In the genomic region with DNA sequence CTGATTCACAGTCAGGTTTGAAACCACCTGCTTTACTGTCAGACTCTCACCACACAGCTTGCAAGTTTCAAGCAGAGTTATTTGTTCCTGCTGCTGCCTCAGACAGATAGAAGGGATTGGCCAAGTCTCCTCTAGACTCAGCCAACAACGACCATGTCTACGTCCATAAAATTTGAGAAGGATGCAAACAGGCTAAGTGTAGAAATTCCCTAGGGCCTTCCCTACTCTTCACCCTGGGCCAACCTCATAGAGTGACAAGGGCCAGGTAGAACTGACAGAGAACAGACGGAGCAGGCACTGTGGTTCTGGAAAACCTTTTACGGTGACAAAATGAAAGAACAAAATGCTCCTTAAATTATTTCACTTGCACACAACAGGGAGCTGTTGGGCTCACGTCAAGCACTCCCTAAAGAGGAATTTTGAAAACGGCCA, we compare ENCODE assay signal across 10 cellular contexts.
"Had no signal": no experiment of that assay in that cellular context is flagged by ENCODE, and none has a peak within 500 bp of the region (broad histone marks: within the 10 kb centered on the region; RNA-seq: fewer than 3 reads in every experiment).

No MANE protein-coding gene starts in this region.

- ATAC-seq: activated CD4-positive, CD25-positive, alpha-beta regulatory T cell treated with anti-CD3 and anti-CD28 coated beads, Interleukin-2, amount 50 U/mL, for 24 hours; activated CD8-positive, alpha-beta memory T cell treated with anti-CD3 and anti-CD28 coated beads, Interleukin-2, amount 10 ng/mL, durations not matched to agents 7 days and 5 days; activated T-cell treated with anti-CD3 and anti-CD28 coated beads, Interleukin-2, amount 50 U/mL, for 4 hours; foreskin keratinocyte had no signal

- H3K4me3 ChIP-seq: ovary had no signal

- H3K27ac ChIP-seq: foreskin keratinocyte, ovary had no signal

- H3K4me3 Mint-ChIP-seq: activated CD8-positive, alpha-beta memory T cell treated with anti-CD3 and anti-CD28 coated beads, Interleukin-2, amount 10 ng/mL, durations not matched to agents 7 days and 5 days; activated naive CD8-positive, alpha-beta T cell treated with anti-CD3 and anti-CD28 coated beads for 36 hours; activated T-cell treated with anti-CD3 and anti-CD28 coated beads, Interleukin-2, amount 50 U/mL, for 4 hours had no signal

- H3K36me3 ChIP-seq: ovary had no signal

- DNase-seq: activated CD8-positive, alpha-beta memory T cell treated with anti-CD3 and anti-CD28 coated beads, Interleukin-2, amount 10 ng/mL, durations not matched to agents 7 days and 5 days; activated effector memory CD4-positive, alpha-beta T cell treated with anti-CD3 and anti-CD28 coated beads, Interleukin-2, amount 50 U/mL, for 16 hours; activated naive CD8-positive, alpha-beta T cell treated with anti-CD3 and anti-CD28 coated beads for 36 hours; activated T-cell treated with anti-CD3 and anti-CD28 coated beads, Interleukin-2, amount 50 U/mL, for 4 hours; foreskin keratinocyte; heart left ventricle; ovary; stimulated activated CD4-positive, alpha-beta T cell treated with anti-CD3 and anti-CD28 coated beads, Interleukin-2, amount 100 ng/mL, for 48 hours; stimulated activated naive CD4-positive, alpha-beta T cell treated with Interleukin-2 at 50 U/mL for 16 hours had no signal

- H3K27me3 Mint-ChIP-seq: activated CD8-positive, alpha-beta memory T cell treated with anti-CD3 and anti-CD28 coated beads, Interleukin-2, amount 10 ng/mL, durations not matched to agents 7 days and 5 days; activated naive CD8-positive, alpha-beta T cell treated with anti-CD3 and anti-CD28 coated beads for 36 hours had no signal

- H3K27ac Mint-ChIP-seq: activated CD8-positive, alpha-beta memory T cell treated with anti-CD3 and anti-CD28 coated beads, Interleukin-2, amount 10 ng/mL, durations not matched to agents 7 days and 5 days; activated naive CD8-positive, alpha-beta T cell treated with anti-CD3 and anti-CD28 coated beads for 36 hours had no signal

- H3K4me1 ChIP-seq: foreskin keratinocyte had no signal

- H3K27me3 ChIP-seq: foreskin keratinocyte, heart left ventricle, ovary had no signal

- H3K9me3 Mint-ChIP-seq: activated naive CD8-positive, alpha-beta T cell treated with anti-CD3 and anti-CD28 coated beads for 36 hours; activated T-cell treated with anti-CD3 and anti-CD28 coated beads, Interleukin-2, amount 50 U/mL, for 4 hours had no signal

- H3K9me3 ChIP-seq: heart left ventricle, ovary had no signal
